Comparison of ENCODE assay signal across 1 cellular context in the genomic region with DNA sequence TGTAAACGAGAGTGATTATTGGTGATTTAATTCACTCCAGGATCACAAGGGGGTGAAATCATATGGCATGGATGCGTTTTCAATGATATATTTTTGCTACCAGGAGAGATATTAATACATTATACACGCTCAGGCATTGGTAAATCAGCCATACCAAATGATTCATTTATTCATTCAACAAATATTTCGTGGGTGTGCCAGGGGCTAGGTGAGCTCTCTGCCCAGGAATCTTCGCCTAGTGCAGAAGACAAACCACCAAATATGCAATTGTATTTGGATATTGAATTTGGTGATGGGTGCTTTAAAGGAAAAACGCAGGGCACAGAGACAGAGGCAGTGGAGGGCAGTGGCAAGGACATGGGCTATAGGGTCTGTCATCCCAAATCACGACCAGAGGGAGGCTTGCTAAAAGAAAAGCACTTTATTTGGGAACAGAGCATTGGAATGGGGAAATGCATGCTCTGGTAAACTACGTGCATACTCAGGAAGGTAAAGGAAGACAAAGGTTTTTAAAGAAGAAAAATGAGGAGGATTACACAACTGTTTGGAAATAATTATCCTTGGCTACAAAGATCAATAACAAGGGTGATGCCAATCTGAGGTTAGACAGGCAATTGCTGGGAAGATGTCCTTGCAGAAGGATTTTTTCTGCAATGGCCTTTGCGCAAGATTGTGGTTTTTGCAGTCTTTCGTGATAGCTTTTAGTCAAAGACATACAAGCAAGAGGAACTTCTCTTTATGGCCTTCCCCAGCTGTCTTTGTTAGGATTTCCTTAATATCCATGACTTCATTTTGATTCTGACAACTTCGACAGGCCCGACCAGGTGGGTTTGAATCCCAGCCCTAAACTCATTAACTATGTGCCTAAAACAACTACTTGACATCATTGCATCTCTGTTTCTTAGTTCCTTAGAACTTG.
TF ChIP-seq lines count a peak whose summit lies in the region.

No MANE protein-coding gene starts in this region.

TF ChIP-seq in GM23338, 12 proteins besides CTCF, POLR2A, EP300 and RAD21 (continued from another document):
- TF ChIP-seq ZNF462 (CRISPR knock-in tag; IDR thresholded peaks at IDR 0.05) = no peak
- TF ChIP-seq STAT1 (IDR thresholded peaks at IDR 0.05; ENCODE audit: unreplicated experiment) = no peak
- no peak for TF ChIP-seq JUNB (IDR thresholded peaks at IDR 0.05; ENCODE audit: unreplicated experiment)
- TF ChIP-seq, protein P1, sequence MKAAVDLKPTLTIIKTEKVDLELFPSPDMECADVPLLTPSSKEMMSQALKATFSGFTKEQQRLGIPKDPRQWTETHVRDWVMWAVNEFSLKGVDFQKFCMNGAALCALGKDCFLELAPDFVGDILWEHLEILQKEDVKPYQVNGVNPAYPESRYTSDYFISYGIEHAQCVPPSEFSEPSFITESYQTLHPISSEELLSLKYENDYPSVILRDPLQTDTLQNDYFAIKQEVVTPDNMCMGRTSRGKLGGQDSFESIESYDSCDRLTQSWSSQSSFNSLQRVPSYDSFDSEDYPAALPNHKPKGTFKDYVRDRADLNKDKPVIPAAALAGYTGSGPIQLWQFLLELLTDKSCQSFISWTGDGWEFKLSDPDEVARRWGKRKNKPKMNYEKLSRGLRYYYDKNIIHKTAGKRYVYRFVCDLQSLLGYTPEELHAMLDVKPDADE (IDR thresholded peaks at IDR 0.05) = no peak
- TF ChIP-seq EZH2 (IDR thresholded peaks at IDR 0.05; ENCODE audit: low read depth, unreplicated experiment) = no peak
- no peak for TF ChIP-seq CREB1 (CRISPR knock-in tag; IDR thresholded peaks at IDR 0.05; ENCODE audit: low read depth)
TF ChIP-seq in GM23338: peak in this region for 0.
